19 cellular contexts compared by ENCODE assay signal in genomic region chrX:120522820-120523219, GRCh38. TPM values are rescaled to one million over a fixed set of nuclear protein-coding genes. Genes with fewer than 3 reads are reported as not detected.
A peak's percentile ranks its signal among the peaks of the same experiment; 100 is the strongest.
DNase-seq lines count a peak whose midpoint lies in the region; ATAC-seq, FAIRE-seq and TF ChIP-seq lines count a peak whose summit lies in the region.
"Had no signal": no experiment of that assay in that cellular context is flagged by ENCODE, and none has a peak within 500 bp of the region (broad histone marks: within the 10 kb centered on the region; RNA-seq: fewer than 3 reads in every experiment).

No MANE protein-coding gene starts in this region.

- no peak for ATAC-seq in Panc1
- no peak for ATAC-seq in T-helper 17 cell

- H3K4me3 ChIP-seq in Panc1 (ENCODE audit: low read depth in 2 of 2, low read length in 2 of 2) (no peak overlapping the region), endothelial cell of umbilical vein (replicated peaks in 1 of 3; ENCODE audit: insufficient read depth in 1 of 3, low read depth in 1 of 3, low read length in 3 of 3) (no peak overlapping the region), suprapubic skin (no peak overlapping the region)

- BruUV-seq in Panc1 (replicated peaks; lab: Mats Ljungman, UMichigan) (no TSS peak), endothelial cell of umbilical vein (replicated peaks; lab: Mats Ljungman, UMichigan) (no TSS peak)

- DNase-seq in D721Med (ENCODE audit: insufficient read length, low spot score) (no peak), Panc1 (ENCODE audit: low read depth, low spot score) (no peak), endothelial cell of umbilical vein (ENCODE audit: low read depth, low spot score) (no peak), suprapubic skin (ENCODE audit: low spot score in 2 of 2) (no peak), HPDE6-E6E7 (ENCODE audit: extremely low spot score) (no peak), T-helper 17 cell (no peak)
- DNase-seq in activated naive CD4-positive, alpha-beta T cell treated with Interleukin-2 at 50 U/mL for 16 hours, result no peak
- DNase-seq: Caco-2; CD4-positive, CD25-positive, alpha-beta regulatory T cell; GF-D8; IMR-90; NCI-H187 treated with DMSO at 0.1 percent for 48 hours; NCI-H446 treated with DMSO at 0.1 percent for 48 hours; SHP77 had no signal

- dilution Hi-C loops in endothelial cell of umbilical vein (cut with MboI; ENCODE audit: extremely low pct_ligation_motif_present, low sequenced_read_pairs), result no loop called here

- no peak overlapping the region for H3K9ac ChIP-seq in endothelial cell of umbilical vein (replicated peaks; ENCODE audit: extremely low read depth, insufficient read depth, low read length)

- no peaks in the 10 kb centered on the region for H3K79me2 ChIP-seq in endothelial cell of umbilical vein (ENCODE audit: control insufficient read depth, insufficient read depth, low read length)

- CTCF ChIA-PET in Panc1 (lab: Charles Lee) (no interaction called here), endothelial cell of umbilical vein (lab: Charles Lee) (no interaction called here)

- 73% methylated on average over 5 of the region's 5 CpGs for WGBS in suprapubic skin

- no peak overlapping the region for H3K4me2 ChIP-seq in endothelial cell of umbilical vein (ENCODE audit: insufficient read depth, low read length)

- H3K4me1 ChIP-seq in Panc1 (ENCODE audit: control insufficient read depth, insufficient read depth, low read length), result no peaks in the 10 kb centered on the region
- peaks cover 6% of the 10 kb centered on the region for H3K4me1 ChIP-seq in endothelial cell of umbilical vein (ENCODE audit: control insufficient read depth, extremely low read depth, insufficient read depth, low read length)
- H3K4me1 ChIP-seq in suprapubic skin, result no peaks in the 10 kb centered on the region
- H3K4me1 ChIP-seq: Caco-2 had no signal

- no peak overlapping the region for H3K4me3 Mint-ChIP-seq in T-helper 17 cell
- H3K4me3 Mint-ChIP-seq: B cell; CD4-positive, CD25-positive, alpha-beta regulatory T cell; T-helper 1 cell treated with Interleukin-12 subunit alpha and Interleukin-12 subunit beta and Interleukin-4 antibody, amounts not matched to agents 30 μg/mL and 1 μg/mL, for 36 hours had no signal

- no peaks in the 10 kb centered on the region for H3K9me3 ChIP-seq in Panc1 (ENCODE audit: control insufficient read depth, insufficient read depth, low read depth, low read length)
- no peaks in the 10 kb centered on the region for H3K9me3 ChIP-seq in endothelial cell of umbilical vein (replicated peaks; ENCODE audit: control insufficient read depth, insufficient read depth, low read length)
- H3K9me3 ChIP-seq in suprapubic skin, result no peaks in the 10 kb centered on the region
- H3K9me3 ChIP-seq in T-helper 17 cell (ENCODE audit: control insufficient read depth, low read length, poor library complexity, severe bottlenecking), result no peaks in the 10 kb centered on the region
- H3K9me3 ChIP-seq: Caco-2 had no signal

- TF ChIP-seq POLR2A in endothelial cell of umbilical vein (IDR thresholded peaks at IDR 0.05; ENCODE audit: low read depth, low read length), result no peak
- no peak for TF ChIP-seq POLR2A in suprapubic skin (IDR thresholded peaks at IDR 0.05)

- POLR2A ChIA-PET in Panc1 (lab: Charles Lee) (no interaction called here), endothelial cell of umbilical vein (lab: Charles Lee) (no interaction called here)

- FAIRE-seq in D721Med (lab: Jason Lieb, UNC), result peak; percentile 16
- peak; percentile 55 for FAIRE-seq in endothelial cell of umbilical vein (lab: Jason Lieb, UNC)
- FAIRE-seq: GM12892, H1 had no signal

- H3K27me3 Mint-ChIP-seq in T-helper 17 cell, result no peaks in the 10 kb centered on the region
- H3K27me3 Mint-ChIP-seq: B cell; CD4-positive, CD25-positive, alpha-beta regulatory T cell had no signal

- in situ Hi-C loops in Panc1 (cut with HindIII; ENCODE audit: low pct_unique_long_range_greater_than_20kb, low sequenced_read_pairs), result no loop called here

- no peak overlapping the region for H2AFZ ChIP-seq in endothelial cell of umbilical vein (ENCODE audit: low read depth, low read length)

- intact Hi-C loops in Panc1 (cut with micrococcal nuclease; ENCODE audit: unreplicated experiment), result no loop called here
- intact Hi-C loops in endothelial cell of umbilical vein (cut with micrococcal nuclease), result no loop called here

- no peak for TF ChIP-seq EP300 in suprapubic skin (IDR thresholded peaks at IDR 0.05)

- peaks cover 5% of the 10 kb centered on the region for H3K36me3 Mint-ChIP-seq in T-helper 17 cell (ENCODE audit: low read depth)

- H3K36me3 ChIP-seq in Panc1 (ENCODE audit: control insufficient read depth, insufficient read depth, low read length) (no peaks in the 10 kb centered on the region; the same call in 1 of the 2 replicates), endothelial cell of umbilical vein (ENCODE audit: control insufficient read depth in 2 of 2, extremely low read depth in 1 of 2, insufficient read depth in 2 of 2, low read length in 2 of 2) (no peaks in the 10 kb centered on the region), suprapubic skin (peaks cover 7% of the 10 kb centered on the region)

- no peaks in the 10 kb centered on the region for H4K20me1 ChIP-seq in endothelial cell of umbilical vein (replicated peaks; ENCODE audit: control insufficient read depth, extremely low read depth, insufficient read depth, low read length)

- H3K27me3 ChIP-seq in Panc1 (ENCODE audit: control insufficient read depth, insufficient read depth, low read length) (no peaks in the 10 kb centered on the region), endothelial cell of umbilical vein (ENCODE audit: control insufficient read depth in 2 of 2, insufficient read depth in 2 of 2, low read length in 2 of 2) (no peaks in the 10 kb centered on the region), suprapubic skin (no peaks in the 10 kb centered on the region)

- H3K27ac ChIP-seq in Panc1 (ENCODE audit: low read length), result no peak overlapping the region
- H3K27ac ChIP-seq in endothelial cell of umbilical vein (ENCODE audit: insufficient read depth, low read depth, low read length), result no peak overlapping the region
- H3K27ac ChIP-seq in suprapubic skin, result no peak overlapping the region

- no peaks in the 10 kb centered on the region for H3K9me1 ChIP-seq in endothelial cell of umbilical vein (replicated peaks; ENCODE audit: control insufficient read depth, extremely low read depth, insufficient read depth, low read length)

- H3K4me1 Mint-ChIP-seq in T-helper 17 cell, result peaks cover 2% of the 10 kb centered on the region

- TF ChIP-seq CTCF in D721Med (IDR thresholded peaks at IDR 0.05; ENCODE audit: insufficient read depth, missing control alignments) (no peak), GM12873 (IDR thresholded peaks at IDR 0.05; ENCODE audit: insufficient read depth, low read depth, low read length, missing control alignments) (peak; percentile 9), Panc1 (IDR thresholded peaks at IDR 0.05) (peak; percentile 6; the same call in 1 of the 2 replicates), endothelial cell of umbilical vein (IDR thresholded peaks at IDR 0.05; ENCODE audit: extremely low read depth in 1 of 2, insufficient read depth in 1 of 2, low read depth in 1 of 2, low read length in 2 of 2) (no peak), suprapubic skin (IDR thresholded peaks at IDR 0.05) (no peak)

- H3K27ac Mint-ChIP-seq in T-helper 17 cell, result no peak overlapping the region
- H3K27ac Mint-ChIP-seq: B cell; CD4-positive, CD25-positive, alpha-beta regulatory T cell; T-helper 1 cell treated with Interleukin-12 subunit alpha and Interleukin-12 subunit beta and Interleukin-4 antibody, amounts not matched to agents 30 μg/mL and 1 μg/mL, for 36 hours had no signal

TF ChIP-seq in endothelial cell of umbilical vein, 7 proteins besides CTCF, POLR2A, EP300 and RAD21:
- TF ChIP-seq MYC (IDR thresholded peaks at IDR 0.05; ENCODE audit: low read depth, low read length) (no peak), JUN (IDR thresholded peaks at IDR 0.05; ENCODE audit: borderline replicate concordance, insufficient read depth, insufficient read length, low read depth) (no peak), MAX (IDR thresholded peaks at IDR 0.05; ENCODE audit: insufficient read depth, insufficient read length) (no peak), GATA2 (IDR thresholded peaks at IDR 0.05; ENCODE audit: insufficient read depth, insufficient read length, low read depth, low read length) (no peak)

RNA-seq across cellular contexts. Expression of gene CUL4B, which starts 37.9 kb away (rescaled TPM):
- total RNA-seq in Panc1 (2021; ENCODE audit: unreplicated experiment) (99.8 TPM), endothelial cell of umbilical vein (84.3 and 90.0 TPM in 2 replicates), suprapubic skin (10 to 100 TPM; 18.6 to 47.2 (median 28.4) TPM), T-helper 17 cell (10 to 100 TPM; 32.4 to 33.9 TPM)
- polyA plus RNA-seq in Panc1 (2012; ENCODE audit: insufficient read length), result 30.9 TPM
- polyA plus RNA-seq in endothelial cell of umbilical vein, result 22.2 and 22.9 TPM in 2 replicates
- polyA plus RNA-seq in endothelial cell of umbilical vein (2011; cell fraction: cytosol; rRNA removed), result 23.7 and 24.1 TPM in 2 replicates
- polyA plus RNA-seq in endothelial cell of umbilical vein (2011; cell fraction: nucleus; rRNA removed), result 80.6 and 91.4 TPM in 2 replicates
- 83.7 and 96.5 TPM in 2 replicates for polyA plus RNA-seq in endothelial cell of umbilical vein (2012)
- 103 and 111 TPM in 2 replicates for polyA minus RNA-seq in endothelial cell of umbilical vein
- polyA minus RNA-seq in endothelial cell of umbilical vein (2011; cell fraction: cytosol; rRNA and poly(A)+ RNA removed), result 20.5 TPM
- polyA minus RNA-seq in endothelial cell of umbilical vein (2011; cell fraction: nucleus; rRNA and poly(A)+ RNA removed), result 32.9 and 74.2 TPM in 2 replicates

RNA-seq across cellular contexts. Expression of gene LAMP2, which starts 53.7 kb away (rescaled TPM):
- total RNA-seq in Panc1 (2021; ENCODE audit: unreplicated experiment) (243 TPM), endothelial cell of umbilical vein (128 and 135 TPM in 2 replicates), suprapubic skin (100 to 1,000 TPM; 119 to 154 (median 131) TPM), T-helper 17 cell (10 to 100 TPM; 24.9 to 26.5 TPM)
- 131 TPM for polyA plus RNA-seq in Panc1 (2012; ENCODE audit: insufficient read length)
- 104 and 108 TPM in 2 replicates for polyA plus RNA-seq in endothelial cell of umbilical vein
- polyA plus RNA-seq in endothelial cell of umbilical vein (2011; cell fraction: cytosol; rRNA removed), result 92.3 and 105 TPM in 2 replicates
- 52.6 and 59.5 TPM in 2 replicates for polyA plus RNA-seq in endothelial cell of umbilical vein (2011; cell fraction: nucleus; rRNA removed)
- 167 and 170 TPM in 2 replicates for polyA plus RNA-seq in endothelial cell of umbilical vein (2012)
- polyA minus RNA-seq in endothelial cell of umbilical vein, result 114 and 129 TPM in 2 replicates
- polyA minus RNA-seq in endothelial cell of umbilical vein (2011; cell fraction: cytosol; rRNA and poly(A)+ RNA removed), result 39.7 TPM
- polyA minus RNA-seq in endothelial cell of umbilical vein (2011; cell fraction: nucleus; rRNA and poly(A)+ RNA removed), result 46.2 and 64.7 TPM in 2 replicates

Comparison
In these comparisons a context has a peak if more than half of its experiments do, and no peak if none do; other contexts are left out.
1. CTCF ChIP-seq: peak in GM12873 (single experiment) and Panc1 (single experiment); none in D721Med (single experiment), endothelial cell of umbilical vein (0 of 2) and suprapubic skin (0 of 2).